In genomic region chr17:30556374-30557332, GRCh38 we compare ENCODE assay signal across 20 cellular contexts.
"Had no signal": no experiment of that assay in that cellular context is flagged by ENCODE, and none has a peak within 500 bp of the region (broad histone marks: within the 10 kb centered on the region; RNA-seq: fewer than 3 reads in every experiment).

No MANE protein-coding gene starts in this region.

- H3K9me3 ChIP-seq: prostate gland, thyroid gland had no signal

- H3K27me3 Mint-ChIP-seq: activated T-helper 17 cell treated with anti-CD3 and anti-CD28 coated beads, Interleukin-2, amount 50 U/mL, for 72 hours had no signal

- H3K27ac ChIP-seq: prostate gland, thyroid gland had no signal

- ATAC-seq: activated naive CD4-positive, alpha-beta T cell treated with anti-CD3 and anti-CD28 coated beads, Interleukin-2, amount 50 U/mL, for 72 hours; activated T-helper 17 cell treated with anti-CD3 and anti-CD28 coated beads, Interleukin-2, amount 50 U/mL, for 72 hours; esophagus mucosa; left colon; stimulated activated naive CD8-positive, alpha-beta T cell treated with anti-CD3 and anti-CD28 coated beads, Interleukin-15, Interleukin-2, amounts not matched to agents 100 U/mL and 50 U/mL, for 24 hours; WTC11 had no signal

- H3K36me3 Mint-ChIP-seq: activated naive CD4-positive, alpha-beta T cell treated with anti-CD3 and anti-CD28 coated beads, Interleukin-2, amount 50 U/mL, for 72 hours; brain; naive B cell; WTC11 had no signal

- DNase-seq: caudate nucleus; effector memory CD4-positive, alpha-beta T cell; foreskin melanocyte; hippocampal formation; left colon; mesendoderm; naive B cell; stimulated activated CD4-positive, alpha-beta T cell treated with anti-CD3 and anti-CD28 coated beads, Interleukin-4, amount 100 ng/mL, for 24 hours; stimulated activated naive CD8-positive, alpha-beta T cell treated with anti-CD3 and anti-CD28 coated beads, Interleukin-15, Interleukin-2, amounts not matched to agents 100 U/mL and 50 U/mL, for 24 hours; T-helper 1 cell; thyroid gland had no signal

- FAIRE-seq: endothelial cell of umbilical vein, islet of Langerhans, urothelium cell line had no signal

- H3K4me1 Mint-ChIP-seq: activated T-helper 17 cell treated with anti-CD3 and anti-CD28 coated beads, Interleukin-2, amount 50 U/mL, for 72 hours; brain had no signal

- H3K4me1 ChIP-seq: prostate gland, thyroid gland had no signal

- H3K27me3 ChIP-seq: thyroid gland had no signal

- H3K4me3 ChIP-seq: prostate gland, thyroid gland had no signal

- H3K36me3 ChIP-seq: prostate gland, thyroid gland had no signal

- H3K4me3 Mint-ChIP-seq: activated T-helper 17 cell treated with anti-CD3 and anti-CD28 coated beads, Interleukin-2, amount 50 U/mL, for 72 hours; brain; WTC11 had no signal

- H3K9me3 Mint-ChIP-seq: activated naive CD4-positive, alpha-beta T cell treated with anti-CD3 and anti-CD28 coated beads, Interleukin-2, amount 50 U/mL, for 72 hours; activated T-helper 17 cell treated with anti-CD3 and anti-CD28 coated beads, Interleukin-2, amount 50 U/mL, for 72 hours; naive B cell; WTC11 had no signal

- H3K27ac Mint-ChIP-seq: activated T-helper 17 cell treated with anti-CD3 and anti-CD28 coated beads, Interleukin-2, amount 50 U/mL, for 72 hours had no signal
